In genomic region chr16:83437036-83437435, GRCh38 we compare ENCODE assay signal across 34 cellular contexts.
"Had no signal": no experiment of that assay in that cellular context is flagged by ENCODE, and none has a peak within 500 bp of the region (broad histone marks: within the 10 kb centered on the region; RNA-seq: fewer than 3 reads in every experiment).

No MANE protein-coding gene starts in this region.

- DNase-seq: Karpas-422, Kasumi-1, MG63, MM.1S, MV-4-11, NCI-H1048, NCI-H1092, NCI-H1092 treated with DMSO at 0.1 percent for 48 hours, NCI-H1105, NCI-H1105 treated with DMSO at 0.1 percent for 48 hours, NCI-H1417, NCI-H1417 treated with DMSO at 0.1 percent for 48 hours, NCI-H1436, NCI-H1436 treated with DMSO at 0.1 percent for 48 hours, NCI-H146, NCI-H1694, NCI-H1694 treated with DMSO at 0.1 percent for 48 hours, NCI-H187, NCI-H187 treated with DMSO at 0.1 percent for 48 hours, NCI-H1930, NCI-H2029, NCI-H2029 treated with DMSO at 0.1 percent for 48 hours, NCI-H2081, NCI-H2081 treated with DMSO at 0.1 percent for 48 hours, NCI-H2107, NCI-H2171, NCI-H2171 treated with DMSO at 0.1 percent for 48 hours, NCI-H2227 treated with DMSO at 0.1 percent for 48 hours, NCI-H226, NCI-H345, NCI-H446, NCI-H446 treated with DMSO at 0.1 percent for 48 hours, NCI-H510A, NCI-H510A treated with DMSO at 0.1 percent for 48 hours had no signal

- H3K27me3 ChIP-seq: MG63 had no signal

- H3K4me3 ChIP-seq: MG63 had no signal

- H3K36me3 ChIP-seq: MG63 had no signal

- H3K9me3 ChIP-seq: MG63 had no signal
